9 cellular contexts compared by ENCODE assay signal in the genomic region with DNA sequence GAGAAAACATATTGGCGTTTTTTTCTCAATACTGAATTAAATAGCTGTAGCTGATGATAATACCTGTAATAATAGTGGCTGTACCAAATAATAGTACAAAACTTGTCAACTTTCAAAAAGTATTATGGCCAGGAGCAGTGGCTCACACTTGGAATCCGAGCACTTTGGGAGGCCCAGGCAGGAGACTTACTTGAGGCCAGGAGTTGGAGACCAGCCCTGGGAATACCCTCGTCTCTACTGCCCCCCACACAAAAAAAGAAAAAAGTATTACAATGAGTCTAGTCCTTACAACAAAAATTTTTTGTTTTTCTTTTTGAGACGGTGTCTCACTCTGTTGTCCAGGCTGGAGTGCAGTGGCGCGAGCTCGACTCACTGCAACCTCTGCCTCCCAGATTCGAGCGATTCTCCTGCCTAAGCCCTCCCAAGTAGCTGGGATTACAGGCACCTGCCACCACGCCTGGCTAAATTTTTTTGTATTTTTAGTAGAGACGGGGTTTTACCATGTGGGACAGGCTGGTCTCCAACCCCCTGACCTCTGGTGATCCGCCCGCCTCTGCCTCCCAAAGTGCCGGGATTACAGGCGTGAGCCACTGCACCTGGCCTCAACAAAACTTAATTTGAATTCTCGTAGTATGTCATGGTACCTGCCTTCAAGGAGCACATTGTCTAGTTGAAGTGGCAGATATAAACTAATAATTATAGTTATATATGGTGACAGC. TPM values are rescaled to one million over a fixed set of nuclear protein-coding genes. Genes with fewer than 3 reads are reported as not detected.
DNase-seq lines count a peak whose midpoint lies in the region; ATAC-seq and TF ChIP-seq lines count a peak whose summit lies in the region.
"Had no signal": no experiment of that assay in that cellular context is flagged by ENCODE, and none has a peak within 500 bp of the region (broad histone marks: within the 10 kb centered on the region; RNA-seq: fewer than 3 reads in every experiment).

No MANE protein-coding gene starts in this region.

- H2AK5ac ChIP-seq in IMR-90 (ENCODE audit: low read depth, low read length): no peak overlapping the region

- peak overlapping the region; percentile 75; the same call in 1 of the 2 replicates for H3K56ac ChIP-seq in IMR-90 (ENCODE audit: extremely low read depth, insufficient read depth, low read length)

- BruUV-seq in IMR-90 (replicated peaks; lab: Mats Ljungman, UMichigan): no TSS peak

- no peak overlapping the region for H2BK20ac ChIP-seq in IMR-90 (ENCODE audit: low read depth, low read length)

- H3K79me1 ChIP-seq in IMR-90 (ENCODE audit: low read depth in 1 of 2, low read length in 2 of 2): peaks cover 18 to 54% of the 10 kb centered on the region in 2 experiments

- intact Hi-C loops in IMR-90 (cut with micrococcal nuclease) (no loop called here), breast epithelium (cut with DNase I; ENCODE audit: low total_unique reads) (no loop called here)

- TF ChIP-seq RAD21 in IMR-90 (IDR thresholded peaks at IDR 0.05; ENCODE audit: low read length): no peak

- peaks cover 2% of the 10 kb centered on the region; the same call in 1 of the 2 replicates for H4K20me1 ChIP-seq in IMR-90 (ENCODE audit: insufficient read depth, low read length)

- dilution Hi-C loops in IMR-90 (cut with HindIII; ENCODE audit: low sequenced_read_pairs, unreplicated experiment): no loop called here

- H3K27me3 ChIP-seq in IMR-90 (ENCODE audit: control insufficient read depth, insufficient read depth, low read length) (no peaks in the 10 kb centered on the region), breast epithelium (no peaks in the 10 kb centered on the region)
- H3K27me3 ChIP-seq: adrenal gland had no signal

- CTCF ChIA-PET in IMR-90 (lab: Yijun Ruan, JAX): no interaction called here

- 0 out of 4 replicates have a peak overlapping the region, but pooled peaks of 1 of the 2 experiments have one; percentile 75 for H4K8ac ChIP-seq in IMR-90 (ENCODE audit: low read depth in 2 of 2, low read length in 2 of 2)

- no peak overlapping the region for H3K4ac ChIP-seq in IMR-90 (ENCODE audit: low read depth, low read length)

- peak overlapping the region; percentile 87 to 99 (median 96) for H3K4me3 Mint-ChIP-seq in naive B cell

- in situ Hi-C loops in IMR-90 (cut with MboI; ENCODE audit: low sequenced_read_pairs): no loop called here

- DNase-seq in AG10803 (ENCODE audit: low read depth) (no peak), IMR-90 (no peak), breast epithelium (ENCODE audit: low spot score in 2 of 2) (no peak), naive B cell (no peak), NCI-H1105 (lab: John Stamatoyannopoulos, UW) (no peak), NCI-H1694 treated with DMSO at 0.1 percent for 48 hours (lab: John Stamatoyannopoulos, UW) (no peak)
- no peak for DNase-seq in stimulated activated CD4-positive, alpha-beta T cell treated with anti-CD3 and anti-CD28 coated beads, Interleukin-15, amount 100 ng/mL, for 24 hours

- no peak for TF ChIP-seq POLR2A in IMR-90 (IDR thresholded peaks at IDR 0.05; ENCODE audit: low read depth, low read length)
- TF ChIP-seq POLR2A in breast epithelium (IDR thresholded peaks at IDR 0.05): no peak

- peaks cover 12 to 14% of the 10 kb centered on the region in 2 donors for H3K36me3 Mint-ChIP-seq in naive B cell

- H3K36me3 ChIP-seq in IMR-90 (ENCODE audit: control insufficient read depth, insufficient read depth, low read length) (peaks cover 22% of the 10 kb centered on the region), breast epithelium (peaks cover 4% of the 10 kb centered on the region)

- POLR2A ChIA-PET in IMR-90 (lab: Charles Lee; ENCODE audit: unreplicated experiment): no interaction called here

- H3K27ac Mint-ChIP-seq in naive B cell: peak overlapping the region; percentile 94 to 100 (median 99)

- TF ChIP-seq CTCF in AG10803 (conservative IDR thresholded peaks at IDR 0.05; ENCODE audit: low read length): no peak
- no peak for TF ChIP-seq CTCF in IMR-90 (conservative IDR thresholded peaks at IDR 0.05; ENCODE audit: low read depth, low read length)
- TF ChIP-seq CTCF in breast epithelium (IDR thresholded peaks at IDR 0.05): no peak

- ATAC-seq in IMR-90 (ENCODE audit: low read depth) (no peak), naive B cell (ENCODE audit: low read depth in 2 of 2) (no peak), GM18907 (IDR thresholded peaks at IDR 0.05; ENCODE audit: unreplicated experiment) (no peak)

- no peak overlapping the region for H2AK9ac ChIP-seq in IMR-90 (replicated peaks; ENCODE audit: low read depth, low read length, poor library complexity)

- WGBS in IMR-90 (ENCODE audit: extremely low coverage in 2 of 2, insufficient read length in 1 of 2), 2 experiments: 96% methylated on average over 4 of the region's 16 CpGs; no CpG with 5 or more reads in 1 of the 2 experiments

- H2AFZ ChIP-seq in IMR-90 (replicated peaks; ENCODE audit: low read length, poor library complexity): no peak overlapping the region

- H3K9me3 ChIP-seq in IMR-90 (ENCODE audit: control insufficient read depth, insufficient read depth, low read length): no peaks in the 10 kb centered on the region
- no peaks in the 10 kb centered on the region for H3K9me3 ChIP-seq in breast epithelium
- H3K9me3 ChIP-seq: adrenal gland had no signal

- H3K9me3 Mint-ChIP-seq in naive B cell: no peaks in the 10 kb centered on the region

- H3K9ac ChIP-seq in IMR-90 (ENCODE audit: low read depth, low read length): peak overlapping the region; percentile 91; the same call in 1 of the 2 replicates

- H3K4me2 ChIP-seq in IMR-90 (ENCODE audit: low read depth, low read length): peak overlapping the region; percentile 98

- H3K4me1 ChIP-seq in IMR-90 (ENCODE audit: control insufficient read depth, insufficient read depth, low read length): peaks cover 3% of the 10 kb centered on the region; the same call in 1 of the 2 replicates
- H3K4me1 ChIP-seq in breast epithelium: peaks cover 0 to 6% of the 10 kb centered on the region in 2 donors

- no peaks in the 10 kb centered on the region; the same call in 1 of the 2 replicates for H3K9me1 ChIP-seq in IMR-90 (ENCODE audit: insufficient read depth, low read length)

- peaks cover 31 to 67% (median 60%) of the 10 kb centered on the region in 3 donors for H3K4me1 Mint-ChIP-seq in naive B cell

- H2BK120ac ChIP-seq in IMR-90 (ENCODE audit: low read depth, low read length): no peak overlapping the region

- no peak overlapping the region for H2BK15ac ChIP-seq in IMR-90 (ENCODE audit: low read depth, low read length)

- no peak overlapping the region for H3K23ac ChIP-seq in IMR-90 (ENCODE audit: low read depth, low read length)

- peak overlapping the region; percentile 83 for H3K4me3 ChIP-seq in AG10803 (ENCODE audit: low read length)
- H3K4me3 ChIP-seq in IMR-90 (ENCODE audit: insufficient read depth, low read depth, low read length): peak overlapping the region; percentile 97; the same call in 1 of the 2 replicates
- peak overlapping the region; percentile 80 to 88 (median 82) for H3K4me3 ChIP-seq in breast epithelium

- H3K27ac ChIP-seq in IMR-90 (ENCODE audit: insufficient read depth, low read length) (no peak overlapping the region), breast epithelium (no peak overlapping the region)

- no peak overlapping the region for H4K5ac ChIP-seq in IMR-90 (ENCODE audit: low read depth, low read length)

- H3K14ac ChIP-seq in IMR-90 (replicated peaks; ENCODE audit: low read depth, low read length): peak overlapping the region; percentile 94; the same call in 1 of the 2 replicates

- H3K18ac ChIP-seq in IMR-90 (ENCODE audit: low read depth, low read length): no peak overlapping the region

- no peak overlapping the region for H2BK5ac ChIP-seq in IMR-90 (ENCODE audit: low read depth, low read length, poor library complexity, severe bottlenecking)

- no peaks in the 10 kb centered on the region for H3K27me3 Mint-ChIP-seq in naive B cell

- no peak overlapping the region for H4K91ac ChIP-seq in IMR-90 (ENCODE audit: insufficient read depth, low read depth, low read length)

TF ChIP-seq in IMR-90, 13 proteins besides CTCF, POLR2A, EP300 and RAD21 (continues in another document):
- TF ChIP-seq, protein P1, sequence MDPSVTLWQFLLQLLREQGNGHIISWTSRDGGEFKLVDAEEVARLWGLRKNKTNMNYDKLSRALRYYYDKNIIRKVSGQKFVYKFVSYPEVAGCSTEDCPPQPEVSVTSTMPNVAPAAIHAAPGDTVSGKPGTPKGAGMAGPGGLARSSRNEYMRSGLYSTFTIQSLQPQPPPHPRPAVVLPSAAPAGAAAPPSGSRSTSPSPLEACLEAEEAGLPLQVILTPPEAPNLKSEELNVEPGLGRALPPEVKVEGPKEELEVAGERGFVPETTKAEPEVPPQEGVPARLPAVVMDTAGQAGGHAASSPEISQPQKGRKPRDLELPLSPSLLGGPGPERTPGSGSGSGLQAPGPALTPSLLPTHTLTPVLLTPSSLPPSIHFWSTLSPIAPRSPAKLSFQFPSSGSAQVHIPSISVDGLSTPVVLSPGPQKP (IDR thresholded peaks at IDR 0.05; ENCODE audit: borderline replicate concordance, low read depth, low read length): no peak
- TF ChIP-seq MAFK (IDR thresholded peaks at IDR 0.05; ENCODE audit: low read depth, low read length) (no peak), NFE2L2 (IDR thresholded peaks at IDR 0.05; ENCODE audit: low read depth, low read length) (no peak), MAZ (IDR thresholded peaks at IDR 0.05; ENCODE audit: borderline replicate concordance, low read depth, low read length) (no peak), RFX5 (IDR thresholded peaks at IDR 0.05; ENCODE audit: low read depth, low read length) (no peak), RCOR1 (IDR thresholded peaks at IDR 0.05; ENCODE audit: insufficient replicate concordance, low read length) (no peak)

RNA-seq across cellular contexts. Expression of a gene that starts 1.4 kb away (rescaled TPM):
- total RNA-seq in IMR-90 (2012; rRNA removed): 138 and 161 TPM in 2 replicates
- polyA plus RNA-seq in IMR-90 (2012; rRNA removed): 71.0 and 82.9 TPM in 2 replicates
- polyA plus RNA-seq in IMR-90 (2012; cell fraction: cytosol; rRNA removed): 30.3 and 58.3 TPM in 2 replicates
- polyA plus RNA-seq in IMR-90 (2012; cell fraction: nucleus; rRNA removed; ENCODE audit: low replicate concordance): 34.6 and 96.3 TPM in 2 replicates
- 100 to 1,000 TPM; 111 to 161 (median 121) TPM for total RNA-seq in breast epithelium
- 100 to 1,000 TPM; 307 to 561 (median 336) TPM for polyA plus RNA-seq in naive B cell (ENCODE audit: low read depth in 6 of 6)

RNA-seq across cellular contexts. Expression of a gene that starts 2.1 kb away (rescaled TPM):
- total RNA-seq in IMR-90 (2012; rRNA removed) (31.0 and 59.2 TPM in 2 replicates), breast epithelium (10 to 100 TPM; 19.5 to 32.1 (median 31.1) TPM)
- polyA plus RNA-seq in IMR-90 (2012; rRNA removed) (43.5 and 52.6 TPM in 2 replicates), naive B cell (ENCODE audit: low read depth in 6 of 6) (10 to 100 TPM; 63.2 to 99.7 (median 85.8) TPM)
- polyA plus RNA-seq in IMR-90 (2012; cell fraction: cytosol; rRNA removed): 13.7 and 23.7 TPM in 2 replicates
- 4.7 and 28.5 TPM in 2 replicates for polyA plus RNA-seq in IMR-90 (2012; cell fraction: nucleus; rRNA removed; ENCODE audit: low replicate concordance)

RNA-seq across cellular contexts. Expression of a gene that starts 50.2 kb away (rescaled TPM):
- total RNA-seq in IMR-90 (2012; rRNA removed) (103 and 139 TPM in 2 replicates), breast epithelium (10 to 100 TPM in 2 of 3 donors, 1 to 10 TPM in 1; 9.8 to 24.2 (median 13.6) TPM)
- polyA plus RNA-seq in IMR-90 (2012; rRNA removed) (41.3 and 48.9 TPM in 2 replicates), naive B cell (ENCODE audit: low read depth in 6 of 6) (not detected)
- polyA plus RNA-seq in IMR-90 (2012; cell fraction: cytosol; rRNA removed): 24.0 and 32.6 TPM in 2 replicates
- polyA plus RNA-seq in IMR-90 (2012; cell fraction: nucleus; rRNA removed; ENCODE audit: low replicate concordance): 15.3 and 50.5 TPM in 2 replicates
